In genomic region chr3:156472150-156472549, GRCh38 we compare ENCODE assay signal across 18 cellular contexts.
DNase-seq lines count a peak whose midpoint lies in the region; ATAC-seq and TF ChIP-seq lines count a peak whose summit lies in the region.
"Had no signal": no experiment of that assay in that cellular context is flagged by ENCODE, and none has a peak within 500 bp of the region (broad histone marks: within the 10 kb centered on the region; RNA-seq: fewer than 3 reads in every experiment).

No MANE protein-coding gene starts in this region.

- no peak overlapping the region for H3K4me3 ChIP-seq in PC-3 (ENCODE audit: low read length)
- H3K4me3 ChIP-seq in upper lobe of right lung = no peak overlapping the region
- H3K4me3 ChIP-seq: GM23248, SJSA1, stomach had no signal

- H3K36me3 Mint-ChIP-seq in activated CD4-positive, alpha-beta memory T cell treated with anti-CD3 and anti-CD28 coated beads for 36 hours = no peaks in the 10 kb centered on the region
- H3K36me3 Mint-ChIP-seq in activated CD4-positive, alpha-beta memory T cell treated with anti-CD3 and anti-CD28 coated beads, Interleukin-2, amount 10 ng/mL, durations not matched to agents 7 days and 5 days (ENCODE audit: low read depth) = no peaks in the 10 kb centered on the region

- peaks cover 27% of the 10 kb centered on the region for H3K27me3 ChIP-seq in PC-3 (ENCODE audit: low read length)
- H3K27me3 ChIP-seq in upper lobe of right lung = no peaks in the 10 kb centered on the region
- H3K27me3 ChIP-seq: SJSA1, stomach had no signal

- H2AFZ ChIP-seq in PC-3 (ENCODE audit: low read length) = no peak overlapping the region
- H2AFZ ChIP-seq: GM23248 had no signal

- no peak overlapping the region for H3K27ac ChIP-seq in PC-3 (ENCODE audit: low read length)
- no peak overlapping the region for H3K27ac ChIP-seq in upper lobe of right lung
- H3K27ac ChIP-seq: GM23248, neutrophil, SJSA1, stomach had no signal

- H3K4me1 ChIP-seq in PC-3 (ENCODE audit: insufficient read depth, low read length) (no peaks in the 10 kb centered on the region), upper lobe of right lung (no peaks in the 10 kb centered on the region)
- H3K4me1 ChIP-seq: SJSA1 had no signal

- H3K9me3 Mint-ChIP-seq in activated CD4-positive, alpha-beta memory T cell treated with anti-CD3 and anti-CD28 coated beads for 36 hours = no peaks in the 10 kb centered on the region
- no peaks in the 10 kb centered on the region for H3K9me3 Mint-ChIP-seq in activated CD4-positive, alpha-beta memory T cell treated with anti-CD3 and anti-CD28 coated beads, Interleukin-2, amount 10 ng/mL, durations not matched to agents 7 days and 5 days
- H3K9me3 Mint-ChIP-seq: activated T-helper 1 cell treated with anti-CD3 and anti-CD28 coated beads, Interleukin-12 subunit alpha, Interleukin-12 subunit beta, Interleukin-2, Interleukin-4 antibody, amounts not matched to agents 30 ng/mL and 10 ng/mL and 1 ng/mL, durations not matched to agents 14 hours and 24 hours and 36 hours; effector memory CD8-positive, alpha-beta T cell had no signal

- H3K9ac ChIP-seq in PC-3 (ENCODE audit: low read length) = no peak overlapping the region
- H3K9ac ChIP-seq: GM23248 had no signal

- peak; percentile 15 for DNase-seq in activated CD4-positive, alpha-beta memory T cell treated with anti-CD3 and anti-CD28 coated beads for 36 hours
- no peak for DNase-seq in activated CD4-positive, alpha-beta memory T cell treated with anti-CD3 and anti-CD28 coated beads, Interleukin-2, amount 10 ng/mL, durations not matched to agents 7 days and 5 days
- DNase-seq in PC-3 = peak; percentile 11
- no peak for DNase-seq in sciatic nerve (ENCODE audit: low spot score)
- DNase-seq in upper lobe of right lung = no peak
- no peak for DNase-seq in activated naive CD4-positive, alpha-beta T cell (lab: John Stamatoyannopoulos, UW)
- DNase-seq in G401 (ENCODE audit: low spot score) = no peak
- DNase-seq: activated CD4-positive, alpha-beta T cell treated with anti-CD3 and anti-CD28 coated beads, Interleukin-2, amount 50 U/mL, for 48 hours; effector memory CD8-positive, alpha-beta T cell; GM23248; NCI-H1436; retina; stomach; T-helper 9 cell had no signal

- no peak overlapping the region for H3K4me2 ChIP-seq in PC-3 (ENCODE audit: low read length)

- H3F3A ChIP-seq in PC-3 (ENCODE audit: low read length, unreplicated experiment) = no peaks in the 10 kb centered on the region

- H3K79me2 ChIP-seq in PC-3 (ENCODE audit: low read length) = no peaks in the 10 kb centered on the region

- H3K9me3 ChIP-seq in PC-3 (ENCODE audit: low read length) (no peaks in the 10 kb centered on the region), upper lobe of right lung (no peaks in the 10 kb centered on the region)
- H3K9me3 ChIP-seq: neutrophil, SJSA1, stomach had no signal

- no TSS peak for BruUV-seq in PC-3 (replicated peaks; lab: Mats Ljungman, UMichigan)

- no peaks in the 10 kb centered on the region for H3K4me1 Mint-ChIP-seq in activated CD4-positive, alpha-beta memory T cell treated with anti-CD3 and anti-CD28 coated beads for 36 hours (ENCODE audit: low read depth)
- H3K4me1 Mint-ChIP-seq in activated CD4-positive, alpha-beta memory T cell treated with anti-CD3 and anti-CD28 coated beads, Interleukin-2, amount 10 ng/mL, durations not matched to agents 7 days and 5 days = peaks cover 1% of the 10 kb centered on the region

- intact Hi-C loops in activated CD4-positive, alpha-beta memory T cell treated with anti-CD3 and anti-CD28 coated beads for 36 hours (cut with micrococcal nuclease) = loop anchor here (5.0 kb wide), 1 partner anchor 35 kb away; no protein-coding TSS in a partner anchor
- intact Hi-C loops in PC-3 (cut with micrococcal nuclease) (loop anchor here (1.0 kb wide), 1 partner anchor 37 kb away; no protein-coding TSS in a partner anchor), sciatic nerve (cut with DNase I) (no loop called here), upper lobe of right lung (cut with DNase I) (no loop called here)

- H3K27me3 Mint-ChIP-seq in activated CD4-positive, alpha-beta memory T cell treated with anti-CD3 and anti-CD28 coated beads for 36 hours = peaks cover 7% of the 10 kb centered on the region
- peaks cover 30% of the 10 kb centered on the region for H3K27me3 Mint-ChIP-seq in activated CD4-positive, alpha-beta memory T cell treated with anti-CD3 and anti-CD28 coated beads, Interleukin-2, amount 10 ng/mL, durations not matched to agents 7 days and 5 days

- no peaks in the 10 kb centered on the region for H3K9me2 ChIP-seq in PC-3 (replicated peaks; ENCODE audit: low read length)

- H3K36me3 ChIP-seq in PC-3 (ENCODE audit: low read depth, low read length) (no peaks in the 10 kb centered on the region), upper lobe of right lung (no peaks in the 10 kb centered on the region)
- H3K36me3 ChIP-seq: neutrophil, SJSA1, stomach had no signal

- CTCF ChIA-PET in activated CD4-positive, alpha-beta memory T cell treated with anti-CD3 and anti-CD28 coated beads for 36 hours (lab: Charles Lee) = interaction anchor here (1.2 kb wide), 1 partner anchor 38 kb away, joined by 5 read pairs; no protein-coding TSS in a partner anchor
- CTCF ChIA-PET in activated CD4-positive, alpha-beta memory T cell treated with anti-CD3 and anti-CD28 coated beads, Interleukin-2, amount 10 ng/mL, durations not matched to agents 7 days and 5 days (lab: Charles Lee) = interaction anchor here (0.5 to 2.2 kb wide), 5 partner anchors 11 to 274 kb away, joined by 3 to 7 read pairs (median 4); no protein-coding TSS in a partner anchor
- CTCF ChIA-PET in PC-3 (lab: Charles Lee) = interaction anchor here (0.5 to 1.6 kb wide), 3 partner anchors 35 to 665 kb away, joined by 4 to 7 read pairs (median 4); no protein-coding TSS in a partner anchor

- H4K20me1 ChIP-seq in PC-3 (ENCODE audit: low read length) = no peaks in the 10 kb centered on the region

- peak; percentile 56; the same call in 1 of the 2 replicates for ATAC-seq in PC-3
- peak; percentile 20 for ATAC-seq in sciatic nerve
- ATAC-seq in upper lobe of right lung = no peak
- ATAC-seq: effector memory CD8-positive, alpha-beta T cell had no signal

- POLR2A ChIA-PET in activated CD4-positive, alpha-beta memory T cell treated with anti-CD3 and anti-CD28 coated beads for 36 hours (lab: Charles Lee) = no interaction called here
- POLR2A ChIA-PET in activated CD4-positive, alpha-beta memory T cell treated with anti-CD3 and anti-CD28 coated beads, Interleukin-2, amount 10 ng/mL, durations not matched to agents 7 days and 5 days (lab: Charles Lee) = no interaction called here
- POLR2A ChIA-PET in PC-3 (lab: Charles Lee; ENCODE audit: unreplicated experiment) = no interaction called here

- no peak overlapping the region for H3K27ac Mint-ChIP-seq in activated CD4-positive, alpha-beta memory T cell treated with anti-CD3 and anti-CD28 coated beads for 36 hours
- H3K27ac Mint-ChIP-seq in activated CD4-positive, alpha-beta memory T cell treated with anti-CD3 and anti-CD28 coated beads, Interleukin-2, amount 10 ng/mL, durations not matched to agents 7 days and 5 days = no peak overlapping the region
- H3K27ac Mint-ChIP-seq: activated T-helper 1 cell treated with anti-CD3 and anti-CD28 coated beads, Interleukin-12 subunit alpha, Interleukin-12 subunit beta, Interleukin-2, Interleukin-4 antibody, amounts not matched to agents 30 ng/mL and 10 ng/mL and 1 ng/mL, durations not matched to agents 14 hours and 24 hours and 36 hours; effector memory CD8-positive, alpha-beta T cell had no signal

- in situ Hi-C loops in G401 (cut with HindIII; ENCODE audit: low sequenced_read_pairs) = no loop called here

- no peak overlapping the region for H3K4me3 Mint-ChIP-seq in activated CD4-positive, alpha-beta memory T cell treated with anti-CD3 and anti-CD28 coated beads for 36 hours
- no peak overlapping the region for H3K4me3 Mint-ChIP-seq in activated CD4-positive, alpha-beta memory T cell treated with anti-CD3 and anti-CD28 coated beads, Interleukin-2, amount 10 ng/mL, durations not matched to agents 7 days and 5 days
- H3K4me3 Mint-ChIP-seq: activated T-helper 1 cell treated with anti-CD3 and anti-CD28 coated beads, Interleukin-12 subunit alpha, Interleukin-12 subunit beta, Interleukin-2, Interleukin-4 antibody, amounts not matched to agents 30 ng/mL and 10 ng/mL and 1 ng/mL, durations not matched to agents 14 hours and 24 hours and 36 hours; effector memory CD8-positive, alpha-beta T cell had no signal

- peak; percentile 32 for TF ChIP-seq CTCF in GM12873 (IDR thresholded peaks at IDR 0.05; ENCODE audit: insufficient read depth, low read depth, low read length, missing control alignments)
- TF ChIP-seq CTCF in PC-3 (conservative IDR thresholded peaks at IDR 0.05; ENCODE audit: low read depth, low read length) = peak; percentile 42
- no peak for TF ChIP-seq CTCF in upper lobe of right lung (IDR thresholded peaks at IDR 0.05)

Comparison
In these comparisons a context has a peak if more than half of its experiments do, and no peak if none do; other contexts are left out.
1. DNase-seq: peak in activated CD4-positive, alpha-beta memory T cell treated with anti-CD3 and anti-CD28 coated beads for 36 hours (single experiment) and PC-3 (single experiment); none in activated CD4-positive, alpha-beta memory T cell treated with anti-CD3 and anti-CD28 coated beads, Interleukin-2, amount 10 ng/mL, durations not matched to agents 7 days and 5 days (single experiment), sciatic nerve (single experiment), upper lobe of right lung (single experiment), activated naive CD4-positive, alpha-beta T cell (0 of 4) and G401 (single experiment).
2. intact Hi-C loops: an anchor here in activated CD4-positive, alpha-beta memory T cell treated with anti-CD3 and anti-CD28 coated beads for 36 hours (5.0 kb wide) and PC-3 (1.0 kb wide); none called in sciatic nerve and upper lobe of right lung.